In the genomic region with DNA sequence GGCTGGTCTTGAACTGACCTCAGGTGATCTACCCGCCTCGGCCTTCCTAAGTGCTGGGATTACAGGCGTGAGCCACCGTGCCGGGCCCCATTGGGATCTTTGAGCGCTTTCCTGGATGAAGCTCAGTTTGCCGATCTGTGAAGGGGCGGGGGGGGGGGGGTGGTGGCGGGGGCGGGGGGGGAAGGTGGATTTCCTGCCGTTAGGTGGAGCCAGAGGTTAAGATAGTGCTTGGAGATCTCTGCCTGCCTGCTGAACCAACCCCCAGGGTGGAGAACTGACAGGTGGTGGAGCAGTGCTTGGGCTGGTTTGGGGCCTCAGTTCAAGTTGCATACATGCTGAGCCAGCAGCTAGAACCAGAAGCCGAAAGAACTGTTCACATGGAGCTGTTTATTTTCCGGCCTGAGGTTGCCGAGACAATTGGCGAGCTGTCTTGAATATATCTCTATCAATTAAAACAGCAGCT, we compare ENCODE assay signal across 8 cellular contexts. TPM values are rescaled to one million over a fixed set of nuclear protein-coding genes. Genes with fewer than 3 reads are reported as not detected.
DNase-seq lines count a peak whose midpoint lies in the region; ATAC-seq, FAIRE-seq and TF ChIP-seq lines count a peak whose summit lies in the region.

No MANE protein-coding gene starts in this region.

- no peak for TF ChIP-seq EP300 in upper lobe of left lung (IDR thresholded peaks at IDR 0.05)

- TF ChIP-seq CTCF in omental fat pad (IDR thresholded peaks at IDR 0.05) (no peak), upper lobe of left lung (IDR thresholded peaks at IDR 0.05) (peak in 2 of 6 experiments; percentile 21 to 25)

- no peak for TF ChIP-seq POLR2A in upper lobe of left lung (IDR thresholded peaks at IDR 0.05)

- WGBS in upper lobe of left lung, 2 donors, result 0 to 4% methylated on average over 3 to 13 of the region's 15 CpGs

- no peaks in the 10 kb centered on the region for H3K36me3 ChIP-seq in upper lobe of left lung

- H3K27ac ChIP-seq in upper lobe of left lung, result peak overlapping the region in 2 of 4 donors; percentile 55 to 56

- peak; percentile 64 for ATAC-seq in omental fat pad (ENCODE audit: low FRiP score)
- ATAC-seq in upper lobe of left lung (ENCODE audit: low FRiP score in 2 of 2), result peak in 1 of 2 donors; percentile 45
- no peak for ATAC-seq in GM19328 (IDR thresholded peaks at IDR 0.05; ENCODE audit: unreplicated experiment)

- peak overlapping the region; percentile 23 to 80 (median 70) for H3K4me3 ChIP-seq in upper lobe of left lung

- no peaks in the 10 kb centered on the region for H3K9me3 ChIP-seq in upper lobe of left lung

- peaks cover 22 to 36% (median 30%) of the 10 kb centered on the region in 4 donors for H3K4me1 ChIP-seq in upper lobe of left lung

- peak; percentile 94 for DNase-seq in DMS53 treated with DMSO at 0.1 percent for 48 hours (lab: John Stamatoyannopoulos, UW; ENCODE audit: unreplicated experiment)
- DNase-seq in LoVo (ENCODE audit: low spot score), result peak; percentile 56
- DNase-seq in SHP77 treated with DMSO at 0.1 percent for 48 hours (lab: John Stamatoyannopoulos, UW), result peak; percentile 64
- peak; percentile 63 for DNase-seq in activated naive CD4-positive, alpha-beta T cell treated with Interleukin-2 at 50 U/mL for 16 hours
- DNase-seq in frontal cortex (ENCODE audit: low spot score in 2 of 2), result peak; percentile 72 to 74
- DNase-seq in omental fat pad (ENCODE audit: low spot score), result no peak
- DNase-seq in upper lobe of left lung, result peak in 1 of 2 donors; percentile 69

- no peaks in the 10 kb centered on the region for H3K27me3 ChIP-seq in upper lobe of left lung

- FAIRE-seq in frontal cortex (lab: Jason Lieb, UNC), result no peak

RNA-seq across cellular contexts. Expression of a gene that starts 1.7 kb away (rescaled TPM):
- total RNA-seq in frontal cortex (33.0 TPM), omental fat pad (1 to 10 TPM in 3 of 4 donors, under 1 TPM in 1; 0.96 to 4.9 (median 2.2) TPM), upper lobe of left lung (1 to 10 TPM; 1.3 to 7.2 (median 3.8) TPM)

RNA-seq across cellular contexts. Expression of a gene that starts 17.9 kb away (rescaled TPM):
- total RNA-seq in frontal cortex, result 18.3 TPM
- total RNA-seq in omental fat pad, result 10 to 100 TPM in 3 of 4 donors, 1 to 10 TPM in 1; 7.6 to 13.0 (median 11.4) TPM
- total RNA-seq in upper lobe of left lung, result 10 to 100 TPM in 3 of 6 donors, 1 to 10 TPM in 3; 8.4 to 15.7 (median 10.6) TPM
